11 cellular contexts compared by ENCODE assay signal in the genomic region with DNA sequence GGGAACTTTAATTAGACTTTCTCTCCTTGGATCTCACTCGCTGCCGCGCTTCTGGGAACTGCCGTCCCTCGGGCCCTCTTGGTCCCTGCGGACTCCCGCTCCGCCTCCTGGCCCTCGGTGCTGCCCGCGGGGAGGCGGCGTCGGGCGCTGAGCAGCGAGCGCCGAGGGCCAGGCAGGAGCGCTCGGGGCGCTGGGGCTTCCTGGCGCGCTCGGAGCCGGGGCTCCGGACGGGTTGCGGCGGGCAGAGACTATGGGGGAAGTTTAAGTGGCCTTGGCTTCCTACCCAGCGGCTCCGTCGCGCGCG. TPM values are rescaled to one million over a fixed set of nuclear protein-coding genes. Genes with fewer than 3 reads are reported as not detected.
DNase-seq lines count a peak whose midpoint lies in the region; ATAC-seq, FAIRE-seq and TF ChIP-seq lines count a peak whose summit lies in the region.
"Had no signal": no experiment of that assay in that cellular context is flagged by ENCODE, and none has a peak within 500 bp of the region (broad histone marks: within the 10 kb centered on the region; RNA-seq: fewer than 3 reads in every experiment).

No MANE protein-coding gene starts in this region.

- WGBS in pancreas, 2 donors: 1% methylated on average over 35 of the region's 35 CpGs

- CTCF ChIA-PET in Caco-2 (lab: Charles Lee): no interaction called here

- H3K27ac Mint-ChIP-seq in Caco-2 (ENCODE audit: unreplicated experiment): no peak overlapping the region

- H3K4me1 ChIP-seq in Caco-2 (0 out of 2 replicates have a peak, but pooled peaks cover 5% of the 10 kb centered on the region), pancreas (peaks cover 0 to 12% (median 4%) of the 10 kb centered on the region in 3 donors)

- POLR2A ChIA-PET in Caco-2 (lab: Charles Lee): no interaction called here

- BruUV-seq in Caco-2 (replicated peaks; lab: Mats Ljungman, UMichigan): no TSS peak

- no peak for FAIRE-seq in pancreas (lab: Jason Lieb, UNC)

- TF ChIP-seq CTCF in Caco-2 (IDR thresholded peaks at IDR 0.05; ENCODE audit: insufficient read depth in 1 of 2, low read depth in 1 of 2, low read length in 1 of 2, severe bottlenecking in 1 of 2, unreplicated experiment in 1 of 2) (no peak), pancreas (IDR thresholded peaks at IDR 0.05) (no peak)

- H3K27me3 ChIP-seq in Caco-2 (replicated peaks; ENCODE audit: control insufficient read depth, insufficient read depth, low read length) (peaks cover 4% of the 10 kb centered on the region), pancreas (peaks cover 0 to 31% (median 3%) of the 10 kb centered on the region in 4 donors)

- H3K36me3 ChIP-seq in Caco-2 (ENCODE audit: control insufficient read depth, insufficient read depth, low read length) (no peaks in the 10 kb centered on the region), pancreas (no peaks in the 10 kb centered on the region)

- DNase-seq in Caco-2 (no peak), NCI-H748 (lab: John Stamatoyannopoulos, UW; ENCODE audit: unreplicated experiment) (peak; percentile 62), left cardiac atrium (no peak), pancreas (peak in 1 of 6 donors; percentile 60), NCI-H446 treated with DMSO at 0.1 percent for 48 hours (lab: John Stamatoyannopoulos, UW) (no peak), HCEC 1CT (no peak), posterior vena cava (ENCODE audit: low spot score) (no peak)
- DNase-seq: stimulated activated CD8-positive, alpha-beta memory T cell treated with anti-CD3 and anti-CD28 coated beads, Interleukin-4, amount 100 ng/mL, for 48 hours; T1000 had no signal

- no peaks in the 10 kb centered on the region for H3K36me3 Mint-ChIP-seq in Caco-2 (ENCODE audit: insufficient read depth, unreplicated experiment)

- peak; percentile 36 to 44 for ATAC-seq in left cardiac atrium
- peak; percentile 43 to 72 (median 68) for ATAC-seq in pancreas
- no peak for ATAC-seq in GM21576 (IDR thresholded peaks at IDR 0.05; ENCODE audit: unreplicated experiment)

- H3K4me3 Mint-ChIP-seq in Caco-2 (ENCODE audit: unreplicated experiment): peak overlapping the region; percentile 46

- intact Hi-C loops in Caco-2 (cut with micrococcal nuclease; ENCODE audit: unreplicated experiment) (no loop called here), left cardiac atrium (cut with DNase I) (no loop called here), pancreas (cut with DNase I) (no loop called here), posterior vena cava (cut with DNase I) (no loop called here)

- H3K9me3 ChIP-seq in Caco-2 (no peaks in the 10 kb centered on the region), pancreas (no peaks in the 10 kb centered on the region)

- no peaks in the 10 kb centered on the region for H3K4me1 Mint-ChIP-seq in Caco-2 (ENCODE audit: low read depth, unreplicated experiment)

- H3K4me3 ChIP-seq in Caco-2 (ENCODE audit: low read depth, low read length): no peak overlapping the region; the same call in 1 of the 2 replicates
- peak overlapping the region; percentile 27 to 53 (median 40) for H3K4me3 ChIP-seq in pancreas

- H3K27me3 Mint-ChIP-seq in Caco-2 (ENCODE audit: insufficient read depth, unreplicated experiment): peaks cover 37% of the 10 kb centered on the region

- no peak overlapping the region for H3K27ac ChIP-seq in pancreas

- H3K9me3 Mint-ChIP-seq in Caco-2 (ENCODE audit: unreplicated experiment): no peaks in the 10 kb centered on the region

RNA-seq across cellular contexts. Expression of a gene that starts 0.7 kb away (rescaled TPM):
- total RNA-seq in Caco-2 (2022): not detected in 2 replicates
- under 1 TPM; 0.29 to 0.42 TPM for total RNA-seq in left cardiac atrium
- 1 to 10 TPM in 2 of 6 donors, under 1 TPM in 4; 0.41 to 2.0 (median 0.53) TPM for total RNA-seq in pancreas
- polyA plus RNA-seq in pancreas: 1 to 10 TPM; 2.2 to 3.6 TPM
- 1 to 10 TPM in 1 of 2 donors, under 1 TPM in 1; 0.97 to 1.3 TPM for total RNA-seq in posterior vena cava
- total RNA-seq: fibroblast of lung had no signal
- polyA plus RNA-seq: fibroblast of lung had no signal
